ENCODE assay signal across 17 cellular contexts in the genomic region with DNA sequence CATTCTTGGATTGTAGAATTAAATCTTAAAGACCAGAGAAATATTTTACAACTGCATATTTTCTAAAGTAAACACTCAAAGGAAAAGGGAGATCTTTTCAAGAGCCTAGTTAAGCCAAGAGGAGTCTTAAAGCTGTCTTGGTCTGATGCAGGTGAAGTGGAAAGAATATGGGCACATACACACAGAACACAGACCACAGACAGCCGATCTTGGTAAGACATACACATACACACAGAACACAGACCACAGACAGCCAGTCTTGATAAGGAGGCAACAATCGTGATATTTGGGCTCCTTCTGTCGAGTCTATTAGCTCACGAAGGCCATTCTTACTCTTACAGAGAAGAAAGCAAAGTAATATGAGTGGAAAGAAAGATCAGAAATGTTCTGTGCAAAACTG.
DNase-seq lines count a peak whose midpoint lies in the region; ATAC-seq, FAIRE-seq and TF ChIP-seq lines count a peak whose summit lies in the region.
"Had no signal": no experiment of that assay in that cellular context is flagged by ENCODE, and none has a peak within 500 bp of the region (broad histone marks: within the 10 kb centered on the region; RNA-seq: fewer than 3 reads in every experiment).

No MANE protein-coding gene starts in this region.

- no peak overlapping the region for H3K4me2 ChIP-seq in GM23338
- peak overlapping the region; percentile 29; the same call in 1 of the 2 replicates for H3K4me2 ChIP-seq in OCI-LY1 (ENCODE audit: low read length)
- no peak overlapping the region for H3K4me2 ChIP-seq in GM12878 (ENCODE audit: control insufficient read depth, insufficient read depth)
- H3K4me2 ChIP-seq: BLaER1 had no signal

- no peaks in the 10 kb centered on the region; the same call in 2 of the 3 replicates for H3K9me3 Mint-ChIP-seq in GM23338
- peaks cover 20% of the 10 kb centered on the region for H3K9me3 Mint-ChIP-seq in activated naive CD4-positive, alpha-beta T cell treated with anti-CD3 and anti-CD28 coated beads, Interleukin-2, amount 10 ng/mL, durations not matched to agents 7 days and 5 days
- peaks cover 31% of the 10 kb centered on the region for H3K9me3 Mint-ChIP-seq in activated CD8-positive, alpha-beta T cell treated with anti-CD3 and anti-CD28 coated beads, Interleukin-2, amount 10 ng/mL, durations not matched to agents 7 days and 5 days (ENCODE audit: insufficient read depth)

- CTCF ChIA-PET in GM12878 (lab: Yijun Ruan, JAX) = no interaction called here
- CTCF ChIA-PET in activated naive CD4-positive, alpha-beta T cell treated with anti-CD3 and anti-CD28 coated beads, Interleukin-2, amount 10 ng/mL, durations not matched to agents 7 days and 5 days (lab: Charles Lee) = no interaction called here
- CTCF ChIA-PET in activated CD8-positive, alpha-beta T cell treated with anti-CD3 and anti-CD28 coated beads, Interleukin-2, amount 10 ng/mL, durations not matched to agents 7 days and 5 days (lab: Charles Lee) = no interaction called here

- no peaks in the 10 kb centered on the region for H3K27me3 Mint-ChIP-seq in GM23338 (ENCODE audit: insufficient read depth, low read depth, poor library complexity)
- no peaks in the 10 kb centered on the region for H3K27me3 Mint-ChIP-seq in activated naive CD4-positive, alpha-beta T cell treated with anti-CD3 and anti-CD28 coated beads, Interleukin-2, amount 10 ng/mL, durations not matched to agents 7 days and 5 days
- no peaks in the 10 kb centered on the region for H3K27me3 Mint-ChIP-seq in activated CD8-positive, alpha-beta T cell treated with anti-CD3 and anti-CD28 coated beads, Interleukin-2, amount 10 ng/mL, durations not matched to agents 7 days and 5 days (ENCODE audit: low read depth)
- H3K27me3 Mint-ChIP-seq: CD4-positive, alpha-beta memory T cell had no signal

- no peak for TF ChIP-seq EP300 in GM12878 (IDR thresholded peaks at IDR 0.05; ENCODE audit: borderline replicate concordance in 1 of 2, control insufficient read depth in 1 of 2, low read depth in 2 of 2, low read length in 2 of 2)

- H3K79me2 ChIP-seq in GM23338 (replicated peaks; ENCODE audit: insufficient read depth) = no peaks in the 10 kb centered on the region
- H3K79me2 ChIP-seq in OCI-LY1 (ENCODE audit: insufficient read depth, low read length) = no peaks in the 10 kb centered on the region
- H3K79me2 ChIP-seq in GM12878 (ENCODE audit: control insufficient read depth, insufficient read depth, low read length) = no peaks in the 10 kb centered on the region

- no peak for TF ChIP-seq POLR2A in GM12878 (IDR thresholded peaks at IDR 0.05; ENCODE audit: low read depth, low read length)

- no peak for TF ChIP-seq RAD21 in GM12878 (IDR thresholded peaks at IDR 0.05; ENCODE audit: insufficient read depth, low read depth, low read length)

- H3K9me2 ChIP-seq in GM23338 (ENCODE audit: insufficient read depth) = no peaks in the 10 kb centered on the region
- H3K9me2 ChIP-seq in OCI-LY1 (ENCODE audit: low read depth, low read length) = no peaks in the 10 kb centered on the region

- no peak overlapping the region for H3K4me3 Mint-ChIP-seq in GM23338
- H3K4me3 Mint-ChIP-seq in activated naive CD4-positive, alpha-beta T cell treated with anti-CD3 and anti-CD28 coated beads, Interleukin-2, amount 10 ng/mL, durations not matched to agents 7 days and 5 days = no peak overlapping the region
- H3K4me3 Mint-ChIP-seq in activated CD8-positive, alpha-beta T cell treated with anti-CD3 and anti-CD28 coated beads, Interleukin-2, amount 10 ng/mL, durations not matched to agents 7 days and 5 days = no peak overlapping the region
- H3K4me3 Mint-ChIP-seq: CD14-positive monocyte; CD4-positive, alpha-beta memory T cell had no signal

- RAD21 ChIA-PET in GM12878 (lab: Charles Lee; ENCODE audit: unreplicated experiment) = interaction anchor here (1.5 kb wide), 1 partner anchor 14 kb away, joined by 3 read pairs; no protein-coding TSS in a partner anchor

- ATAC-seq in GM23338 (no peak), GM12878 (peak; percentile 59)
- no peak for ATAC-seq in activated CD8-positive, alpha-beta T cell treated with anti-CD3 and anti-CD28 coated beads, Interleukin-2, amount 10 ng/mL, durations not matched to agents 7 days and 5 days

- FAIRE-seq in GM12878 (lab: Jason Lieb, UNC) = no peak
- FAIRE-seq: G401.6, GM12892, GM18507 had no signal

- H3F3A ChIP-seq in GM23338 (replicated peaks; ENCODE audit: low read depth) (no peaks in the 10 kb centered on the region; the same call in 1 of the 2 replicates), OCI-LY1 (ENCODE audit: insufficient read depth, low read length) (no peaks in the 10 kb centered on the region)

- H3K27me3 ChIP-seq in GM23338 (ENCODE audit: insufficient read depth) (no peaks in the 10 kb centered on the region), OCI-LY1 (ENCODE audit: insufficient read depth, low read length) (no peaks in the 10 kb centered on the region), GM12878 (replicated peaks in 1 of 2; ENCODE audit: control insufficient read depth in 2 of 2, insufficient read depth in 2 of 2, low read length in 1 of 2) (no peaks in the 10 kb centered on the region)
- H3K27me3 ChIP-seq: BLaER1 had no signal

- no peak overlapping the region; the same call in 1 of the 2 replicates for H3K27ac Mint-ChIP-seq in GM23338
- H3K27ac Mint-ChIP-seq in activated naive CD4-positive, alpha-beta T cell treated with anti-CD3 and anti-CD28 coated beads, Interleukin-2, amount 10 ng/mL, durations not matched to agents 7 days and 5 days = no peak overlapping the region
- H3K27ac Mint-ChIP-seq in activated CD8-positive, alpha-beta T cell treated with anti-CD3 and anti-CD28 coated beads, Interleukin-2, amount 10 ng/mL, durations not matched to agents 7 days and 5 days = no peak overlapping the region
- H3K27ac Mint-ChIP-seq: CD14-positive monocyte; CD4-positive, alpha-beta memory T cell had no signal

- SMC1A ChIA-PET in GM12878 (lab: Charles Lee; ENCODE audit: uncharacterized antibody, unreplicated experiment) = interaction anchor here (0.6 to 1.6 kb wide), 4 partner anchors 16 to 159 kb away, joined by 3 to 5 read pairs (median 4); no protein-coding TSS in a partner anchor

- H3K27ac ChIP-seq in GM23338 (ENCODE audit: low read depth) = no peak overlapping the region
- no peak overlapping the region for H3K27ac ChIP-seq in OCI-LY1 (ENCODE audit: low read depth, low read length, poor library complexity, severe bottlenecking)
- H3K27ac ChIP-seq in GM12878 (ENCODE audit: control insufficient read depth, insufficient read depth) = no peak overlapping the region
- H3K27ac ChIP-seq: BLaER1 had no signal

- POLR2A ChIA-PET in GM12878 (lab: Charles Lee) = no interaction called here
- POLR2A ChIA-PET in activated CD8-positive, alpha-beta T cell treated with anti-CD3 and anti-CD28 coated beads, Interleukin-2, amount 10 ng/mL, durations not matched to agents 7 days and 5 days (lab: Charles Lee) = no interaction called here

- peaks cover 40% of the 10 kb centered on the region for H3K4me1 Mint-ChIP-seq in GM23338
- H3K4me1 Mint-ChIP-seq in activated naive CD4-positive, alpha-beta T cell treated with anti-CD3 and anti-CD28 coated beads, Interleukin-2, amount 10 ng/mL, durations not matched to agents 7 days and 5 days = no peaks in the 10 kb centered on the region
- H3K4me1 Mint-ChIP-seq in activated CD8-positive, alpha-beta T cell treated with anti-CD3 and anti-CD28 coated beads, Interleukin-2, amount 10 ng/mL, durations not matched to agents 7 days and 5 days (ENCODE audit: low read depth) = no peaks in the 10 kb centered on the region
- H3K4me1 Mint-ChIP-seq: CD14-positive monocyte; CD4-positive, alpha-beta memory T cell had no signal

- H3K9me3 ChIP-seq in OCI-LY1 (ENCODE audit: low read length) (no peaks in the 10 kb centered on the region), GM12878 (replicated peaks; ENCODE audit: control insufficient read depth, insufficient read depth, low read length) (no peaks in the 10 kb centered on the region)
- H3K9me3 ChIP-seq: BLaER1, HAP-1 had no signal

- 0% methylated on average over 4 of the region's 4 CpGs for WGBS in GM12878 (ENCODE audit: insufficient coverage, insufficient replicate concordance, low lambda C conversion rate, missing lambda C conversion rate)

- H3K36me3 ChIP-seq in GM23338 (ENCODE audit: insufficient read depth) (no peaks in the 10 kb centered on the region), OCI-LY1 (ENCODE audit: insufficient read depth, low read length) (no peaks in the 10 kb centered on the region), GM12878 (ENCODE audit: control insufficient read depth in 2 of 2, insufficient read depth in 2 of 2, low read length in 1 of 2) (no peaks in the 10 kb centered on the region)
- H3K36me3 ChIP-seq: BLaER1, HAP-1 had no signal

- peak; percentile 59 for DNase-seq in CMK (ENCODE audit: low read depth)
- no peak for DNase-seq in GM23338 (ENCODE audit: low spot score)
- no peak for DNase-seq in GM12878 (ENCODE audit: low read depth, low spot score)
- DNase-seq in NCI-H2081 treated with DMSO at 0.1 percent for 48 hours (lab: John Stamatoyannopoulos, UW) = no peak
- no peak for DNase-seq in activated naive CD4-positive, alpha-beta T cell treated with anti-CD3 and anti-CD28 coated beads, Interleukin-2, amount 10 ng/mL, durations not matched to agents 7 days and 5 days
- DNase-seq in posterior cingulate gyrus = no peak
- no peak for DNase-seq in activated CD8-positive, alpha-beta T cell treated with anti-CD3 and anti-CD28 coated beads, Interleukin-2, amount 10 ng/mL, durations not matched to agents 7 days and 5 days
- DNase-seq: 8988T; Calu3; CD4-positive, alpha-beta memory T cell had no signal

- no TSS peak for BruUV-seq in GM12878 (replicated peaks; lab: Mats Ljungman, UMichigan)

- H3K9ac ChIP-seq in OCI-LY1 (ENCODE audit: low read length) (no peak overlapping the region), GM12878 (ENCODE audit: control insufficient read depth, insufficient read depth, low read length) (no peak overlapping the region)
- H3K9ac ChIP-seq: BLaER1 had no signal

- H2AFZ ChIP-seq in GM23338 (peak overlapping the region; percentile 57; the same call in 1 of the 2 replicates), OCI-LY1 (ENCODE audit: low read length) (no peak overlapping the region), GM12878 (ENCODE audit: control insufficient read depth, low read depth, low read length) (no peak overlapping the region)

- H3K36me3 Mint-ChIP-seq in GM23338 (ENCODE audit: low read depth) = peaks cover 6% of the 10 kb centered on the region; the same call in 2 of the 3 replicates
- H3K36me3 Mint-ChIP-seq in activated naive CD4-positive, alpha-beta T cell treated with anti-CD3 and anti-CD28 coated beads, Interleukin-2, amount 10 ng/mL, durations not matched to agents 7 days and 5 days = no peaks in the 10 kb centered on the region
- H3K36me3 Mint-ChIP-seq in activated CD8-positive, alpha-beta T cell treated with anti-CD3 and anti-CD28 coated beads, Interleukin-2, amount 10 ng/mL, durations not matched to agents 7 days and 5 days (ENCODE audit: low read depth) = no peaks in the 10 kb centered on the region
- H3K36me3 Mint-ChIP-seq: CD14-positive monocyte; CD4-positive, alpha-beta memory T cell had no signal

- TF ChIP-seq CTCF in GM23338 (conservative IDR thresholded peaks at IDR 0.05; ENCODE audit: low read depth in 2 of 2) = no peak
- no peak for TF ChIP-seq CTCF in OCI-LY1 (IDR thresholded peaks at IDR 0.05; ENCODE audit: low read length)
- TF ChIP-seq CTCF in GM12878 (IDR thresholded peaks at IDR 0.05 in 2 of 3, conservative IDR thresholded peaks at IDR 0.05 in 1 of 3; ENCODE audit: control insufficient read depth in 2 of 3, extremely low read depth in 1 of 3, insufficient read depth in 1 of 3, low read depth in 3 of 3, low read length in 3 of 3) = no peak

- H3K4me3 ChIP-seq in GM23338 (no peak overlapping the region), OCI-LY1 (ENCODE audit: low read depth, low read length, poor library complexity, severe bottlenecking) (no peak overlapping the region), GM12878 (no peak overlapping the region)
- H3K4me3 ChIP-seq: BLaER1, HAP-1 had no signal

- intact Hi-C loops in GM12878 (cut with micrococcal nuclease; ENCODE audit: unreplicated experiment) (no loop called here), posterior cingulate gyrus (cut with DNase I) (no loop called here)

- H3K4me1 ChIP-seq in GM23338 (ENCODE audit: insufficient read depth) = peaks cover 34% of the 10 kb centered on the region
- peaks cover 5% of the 10 kb centered on the region for H3K4me1 ChIP-seq in OCI-LY1 (ENCODE audit: insufficient read depth, low read length, severe bottlenecking)
- no peaks in the 10 kb centered on the region for H3K4me1 ChIP-seq in GM12878 (ENCODE audit: control insufficient read depth, insufficient read depth, low read length)
- H3K4me1 ChIP-seq: BLaER1, HAP-1 had no signal

- no peaks in the 10 kb centered on the region for H4K20me1 ChIP-seq in GM23338 (replicated peaks; ENCODE audit: insufficient read depth)
- no peaks in the 10 kb centered on the region for H4K20me1 ChIP-seq in OCI-LY1 (ENCODE audit: insufficient read depth, low read length)
- H4K20me1 ChIP-seq in GM12878 (ENCODE audit: control insufficient read depth, insufficient read depth) = no peaks in the 10 kb centered on the region
- H4K20me1 ChIP-seq: BLaER1 had no signal

- in situ Hi-C loops in GM12878 (cut with MboI) = no loop called here
